9 cellular contexts compared by ENCODE assay signal in genomic region chr1:20788489-20788795, GRCh38. TPM values are rescaled to one million over a fixed set of nuclear protein-coding genes. Genes with fewer than 3 reads are reported as not detected.
DNase-seq lines count a peak whose midpoint lies in the region; TF ChIP-seq lines count a peak whose summit lies in the region.
"Had no signal": no experiment of that assay in that cellular context is flagged by ENCODE, and none has a peak within 500 bp of the region (broad histone marks: within the 10 kb centered on the region; RNA-seq: fewer than 3 reads in every experiment).

No MANE protein-coding gene starts in this region.

- H3K27ac ChIP-seq in CD8-positive, alpha-beta memory T cell (ENCODE audit: low read depth, low read length): no peak overlapping the region
- peak overlapping the region in 1 of 2 donors; percentile 95 for H3K27ac ChIP-seq in ovary

- WGBS in ovary, 3 donors: 64 to 81% (median 66%) methylated on average over 8 of the region's 8 CpGs

- H3K36me3 Mint-ChIP-seq in CD8-positive, alpha-beta memory T cell: peaks cover 0 to 14% (median 0%) of the 10 kb centered on the region in 3 donors
- no peaks in the 10 kb centered on the region for H3K36me3 Mint-ChIP-seq in chondrocyte (ENCODE audit: low read depth)
- no peaks in the 10 kb centered on the region for H3K36me3 Mint-ChIP-seq in osteocyte (ENCODE audit: unreplicated experiment)

- peaks cover 0 to 3% (median 0%) of the 10 kb centered on the region in 5 donors for H3K9me3 Mint-ChIP-seq in CD8-positive, alpha-beta memory T cell
- no peaks in the 10 kb centered on the region for H3K9me3 Mint-ChIP-seq in chondrocyte (ENCODE audit: low read depth)
- H3K9me3 Mint-ChIP-seq in osteocyte (ENCODE audit: unreplicated experiment): no peaks in the 10 kb centered on the region

- intact Hi-C loops in ovary (cut with DNase I): no loop called here

- no peak for TF ChIP-seq POLR2A in NB4 (IDR thresholded peaks at IDR 0.05; ENCODE audit: extremely low read depth, insufficient read length)
- no peak for TF ChIP-seq POLR2A in ovary (IDR thresholded peaks at IDR 0.05)

- CTCF ChIA-PET in CD8-positive, alpha-beta memory T cell (lab: Charles Lee): no interaction called here

- TF ChIP-seq CTCF in NB4 (IDR thresholded peaks at IDR 0.05; ENCODE audit: low read depth, low read length) (no peak), chondrocyte (IDR thresholded peaks at IDR 0.05) (no peak), osteocyte (IDR thresholded peaks at IDR 0.05) (no peak), ovary (IDR thresholded peaks at IDR 0.05) (no peak)

- H3K4me1 Mint-ChIP-seq in CD8-positive, alpha-beta memory T cell: peaks cover 29 to 38% (median 35%) of the 10 kb centered on the region in 3 donors
- H3K4me1 Mint-ChIP-seq in chondrocyte (ENCODE audit: low read depth): peaks cover 44% of the 10 kb centered on the region
- H3K4me1 Mint-ChIP-seq in osteocyte (ENCODE audit: unreplicated experiment): peaks cover 38% of the 10 kb centered on the region

- TF ChIP-seq EP300 in ovary (IDR thresholded peaks at IDR 0.05): no peak

- H3K4me1 ChIP-seq in CD8-positive, alpha-beta memory T cell (ENCODE audit: insufficient read depth, low read length): peaks cover 23% of the 10 kb centered on the region
- peaks cover 5% of the 10 kb centered on the region for H3K4me1 ChIP-seq in ovary (ENCODE audit: insufficient read depth)

- no peaks in the 10 kb centered on the region for H3K36me3 ChIP-seq in CD8-positive, alpha-beta memory T cell (ENCODE audit: insufficient read depth, low read length)
- no peaks in the 10 kb centered on the region for H3K36me3 ChIP-seq in ovary

- H3K27me3 ChIP-seq in CD8-positive, alpha-beta memory T cell (ENCODE audit: insufficient read depth, low read length, poor library complexity, severe bottlenecking): no peaks in the 10 kb centered on the region
- no peaks in the 10 kb centered on the region for H3K27me3 ChIP-seq in ovary

- peaks cover 0 to 3% of the 10 kb centered on the region in 2 donors for H3K27me3 Mint-ChIP-seq in CD8-positive, alpha-beta memory T cell
- H3K27me3 Mint-ChIP-seq in chondrocyte (ENCODE audit: low read depth) (no peaks in the 10 kb centered on the region), osteocyte (ENCODE audit: unreplicated experiment) (no peaks in the 10 kb centered on the region)

- peak overlapping the region in 6 of 8 donors; percentile 94 to 97 (median 96) for H3K27ac Mint-ChIP-seq in CD8-positive, alpha-beta memory T cell
- H3K27ac Mint-ChIP-seq in chondrocyte (ENCODE audit: unreplicated experiment) (peak overlapping the region; percentile 99), osteocyte (ENCODE audit: unreplicated experiment) (peak overlapping the region; percentile 98)

- POLR2A ChIA-PET in CD8-positive, alpha-beta memory T cell (lab: Charles Lee): no interaction called here

- peak overlapping the region; percentile 94 to 99 (median 96) for H3K4me3 Mint-ChIP-seq in CD8-positive, alpha-beta memory T cell
- H3K4me3 Mint-ChIP-seq in chondrocyte (ENCODE audit: unreplicated experiment): peak overlapping the region; percentile 88
- H3K4me3 Mint-ChIP-seq in osteocyte (ENCODE audit: unreplicated experiment): peak overlapping the region; percentile 88

- H3K9me3 ChIP-seq in CD8-positive, alpha-beta memory T cell (ENCODE audit: low read length): no peaks in the 10 kb centered on the region
- H3K9me3 ChIP-seq in ovary: no peaks in the 10 kb centered on the region

- no peak for DNase-seq in CD8-positive, alpha-beta memory T cell
- DNase-seq in NB4 (ENCODE audit: low read depth) (peak; percentile 10), chondrocyte (ENCODE audit: low spot score) (no peak), osteocyte (ENCODE audit: extremely low spot score, unreplicated experiment) (no peak), NCI-H526 (lab: John Stamatoyannopoulos, UW) (no peak), NCI-H748 treated with DMSO at 0.1 percent for 48 hours (lab: John Stamatoyannopoulos, UW) (no peak), ovary (no peak), EL (no peak)
- DNase-seq: substantia nigra had no signal

- no peak overlapping the region for H3K4me3 ChIP-seq in CD8-positive, alpha-beta memory T cell (ENCODE audit: low read length)
- H3K4me3 ChIP-seq in NB4 (ENCODE audit: low read depth, low read length) (no peak overlapping the region), ovary (no peak overlapping the region)

RNA-seq across cellular contexts. Expression of gene HP1BP3, which starts 1.3 kb away (rescaled TPM):
- 100 to 1,000 TPM; 155 to 166 TPM for total RNA-seq in CD8-positive, alpha-beta memory T cell
- polyA plus RNA-seq in CD8-positive, alpha-beta memory T cell: 221 TPM
- 182 to 225 TPM (median 182 TPM) in 3 replicates for total RNA-seq in chondrocyte
- total RNA-seq in osteocyte: 228 and 231 TPM in 2 replicates
- total RNA-seq in ovary: 100 to 1,000 TPM; 184 to 260 (median 211) TPM
- 100 to 1,000 TPM; 162 to 302 TPM for polyA plus RNA-seq in ovary

RNA-seq across cellular contexts. Expression of gene SH2D5, which starts 55.9 kb away (rescaled TPM):
- under 1 TPM; 0.13 to 0.24 TPM for total RNA-seq in CD8-positive, alpha-beta memory T cell
- not detected for polyA plus RNA-seq in CD8-positive, alpha-beta memory T cell
- total RNA-seq in chondrocyte (0.15 to 1.1 TPM (median 0.75 TPM) in 3 replicates), osteocyte (0.18 and 0.46 TPM in 2 replicates), ovary (1 to 10 TPM in 2 of 7 donors, under 1 TPM in 4, not detected in 1; 0.43 to 1.8 (median 0.77) TPM)
- under 1 TPM; 0.15 TPM for polyA plus RNA-seq in ovary
